ENCODE assay signal across 8 cellular contexts in the genomic region with DNA sequence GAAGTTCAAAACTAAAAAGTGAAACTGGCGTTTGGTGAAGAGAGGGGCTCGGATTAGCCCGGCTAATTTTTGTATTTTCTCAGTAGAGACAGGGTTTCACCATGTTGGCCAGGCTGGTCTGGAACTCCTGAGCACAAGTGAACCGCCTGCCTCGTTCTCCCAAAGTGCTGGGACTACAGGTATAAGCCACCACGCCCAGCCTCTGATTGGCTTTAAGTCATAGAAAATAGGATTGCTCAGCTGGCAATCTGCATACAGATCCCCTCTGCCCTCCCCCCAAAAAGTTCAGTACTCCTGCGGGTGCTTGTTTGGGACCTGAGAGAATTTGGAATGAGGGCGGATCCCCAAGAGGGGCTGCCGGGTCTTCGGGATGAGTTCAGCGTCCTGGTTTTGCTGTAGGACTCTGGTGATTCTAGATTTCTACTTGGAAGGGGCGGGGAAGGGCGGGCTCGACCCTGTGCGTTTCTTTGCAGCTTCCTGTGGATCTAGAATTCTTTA. TPM values are rescaled to one million over a fixed set of nuclear protein-coding genes. Genes with fewer than 3 reads are reported as not detected.
DNase-seq lines count a peak whose midpoint lies in the region; ATAC-seq, FAIRE-seq and TF ChIP-seq lines count a peak whose summit lies in the region.

No MANE protein-coding gene starts in this region.

- H3K27ac Mint-ChIP-seq in MCF 10A (ENCODE audit: low read depth, unreplicated experiment), result no peak overlapping the region

- intact Hi-C loops in MCF 10A (cut with micrococcal nuclease) (loop anchor here (5.0 kb wide), 1 partner anchor 62 kb away; no protein-coding TSS in a partner anchor), mucosa of descending colon (cut with DNase I, micrococcal nuclease) (no loop called here)

- no peaks in the 10 kb centered on the region for H3K27me3 Mint-ChIP-seq in MCF 10A (ENCODE audit: insufficient read depth, unreplicated experiment)

- peak overlapping the region; percentile 78 for H3K4me3 Mint-ChIP-seq in MCF 10A (ENCODE audit: unreplicated experiment)

- no peak for FAIRE-seq in D721Med (lab: Jason Lieb, UNC)

- peaks cover 3% of the 10 kb centered on the region for H3K36me3 Mint-ChIP-seq in MCF 10A (ENCODE audit: insufficient read depth, unreplicated experiment)

- no peaks in the 10 kb centered on the region for H3K36me3 ChIP-seq in mucosa of descending colon (ENCODE audit: low read depth)

- DNase-seq in AG09309 (ENCODE audit: low read depth) (no peak), MCF 10A (ENCODE audit: unreplicated experiment) (peak; percentile 12), mucosa of descending colon (peak in 1 of 3 donors; percentile 31), NCI-H2171 (lab: John Stamatoyannopoulos, UW) (no peak), NCI-H69 (lab: John Stamatoyannopoulos, UW) (no peak), D721Med (ENCODE audit: insufficient read length, low spot score) (no peak)

- no peaks in the 10 kb centered on the region for H3K9me3 Mint-ChIP-seq in MCF 10A (ENCODE audit: unreplicated experiment)

- BruUV-seq in MCF 10A (replicated peaks; lab: Mats Ljungman, UMichigan), result no TSS peak

- peak; percentile 19 for ATAC-seq in HG03060 (IDR thresholded peaks at IDR 0.05; ENCODE audit: low read depth, unreplicated experiment)
- peak; percentile 9 for ATAC-seq in mucosa of descending colon
- ATAC-seq in GM21390 (IDR thresholded peaks at IDR 0.05; ENCODE audit: unreplicated experiment), result no peak

- POLR2A ChIA-PET in MCF 10A (lab: Yijun Ruan, JAX), result interaction anchor here (1.1 kb wide), 1 partner anchor 18 kb away, joined by 4 read pairs; no protein-coding TSS in a partner anchor

- H3K4me3 ChIP-seq in AG09309 (ENCODE audit: control insufficient read depth, low read depth, low read length) (peak overlapping the region; percentile 54), mucosa of descending colon (peak overlapping the region; percentile 57)

- CTCF ChIA-PET in MCF 10A (lab: Yijun Ruan, JAX), result no interaction called here

- H3K4me1 ChIP-seq in mucosa of descending colon (ENCODE audit: low read depth), result no peaks in the 10 kb centered on the region

- no peak for TF ChIP-seq CTCF in AG09309 (IDR thresholded peaks at IDR 0.05; ENCODE audit: control insufficient read depth, insufficient read depth, low read depth, low read length, missing control alignments)
- no peak for TF ChIP-seq CTCF in MCF 10A (IDR thresholded peaks at IDR 0.05; ENCODE audit: unreplicated experiment)
- no peak for TF ChIP-seq CTCF in mucosa of descending colon (IDR thresholded peaks at IDR 0.05)
- no peak for TF ChIP-seq CTCF in D721Med (IDR thresholded peaks at IDR 0.05; ENCODE audit: insufficient read depth, missing control alignments)

- peaks cover 16% of the 10 kb centered on the region for H3K4me1 Mint-ChIP-seq in MCF 10A (ENCODE audit: insufficient read depth, unreplicated experiment)

- H3K9me3 ChIP-seq in mucosa of descending colon, result no peaks in the 10 kb centered on the region

RNA-seq across cellular contexts. Expression of gene PRKX, which starts 0.5 kb away (rescaled TPM):
- 35.3 and 35.6 TPM in 2 replicates for total RNA-seq in MCF 10A (2022)
- 10 to 100 TPM; 10.5 to 22.4 (median 21.5) TPM for total RNA-seq in mucosa of descending colon
